34 cellular contexts compared by ENCODE assay signal in the genomic region with DNA sequence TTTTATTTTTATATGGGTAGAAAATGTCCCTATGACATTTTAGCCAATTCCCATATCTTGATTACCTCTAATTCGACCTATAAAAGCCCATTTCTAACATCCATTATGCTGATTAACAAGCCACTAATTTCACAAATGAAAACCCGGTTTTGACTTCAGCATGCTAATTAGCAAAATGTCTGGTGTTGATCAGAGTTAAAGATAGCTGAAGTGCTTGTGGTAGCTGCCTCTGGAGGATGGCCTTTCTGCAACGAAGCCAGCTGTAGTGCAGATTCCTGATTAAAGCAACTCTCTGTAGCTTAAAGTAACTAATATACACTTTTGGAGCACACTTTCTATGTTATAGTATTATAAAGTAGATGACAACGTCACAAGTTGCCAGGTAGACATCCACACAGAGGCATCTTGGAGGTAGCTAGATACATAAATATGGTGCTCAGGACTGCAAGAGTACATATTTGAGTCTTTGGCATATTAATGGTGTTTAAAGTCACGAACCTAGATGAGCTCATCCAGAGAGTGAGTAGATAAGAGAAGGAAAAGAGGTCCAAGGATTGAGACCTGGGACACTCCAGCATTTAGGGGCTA.
"Had no signal": no experiment of that assay in that cellular context is flagged by ENCODE, and none has a peak within 500 bp of the region (broad histone marks: within the 10 kb centered on the region; RNA-seq: fewer than 3 reads in every experiment).

No MANE protein-coding gene starts in this region.

- H3K9me3 ChIP-seq: adrenal gland, body of pancreas, esophagus muscularis mucosa, gastroesophageal sphincter had no signal

- H3K27ac ChIP-seq: adrenal gland, body of pancreas, esophagus muscularis mucosa, gastroesophageal sphincter, WERI-Rb-1 had no signal

- H3K4me3 ChIP-seq: adrenal gland, body of pancreas, esophagus muscularis mucosa, gastroesophageal sphincter had no signal

- H3K27me3 Mint-ChIP-seq: activated B cell treated with CpG ODN at 0.5 μM for 24 hours; activated CD4-positive, alpha-beta memory T cell treated with anti-CD3 and anti-CD28 coated beads for 36 hours; activated CD8-positive, alpha-beta memory T cell treated with anti-CD3 and anti-CD28 coated beads, Interleukin-2, amount 10 ng/mL, durations not matched to agents 7 days and 5 days; activated naive CD8-positive, alpha-beta T cell treated with anti-CD3 and anti-CD28 coated beads, Interleukin-2, amount 50 U/mL, for 24 hours; effector memory CD8-positive, alpha-beta T cell had no signal

- H3K36me3 ChIP-seq: adrenal gland, esophagus muscularis mucosa, gastroesophageal sphincter, WERI-Rb-1 had no signal

- DNase-seq: activated B cell treated with CpG ODN at 0.5 μM for 24 hours; activated CD4-positive, alpha-beta memory T cell treated with anti-CD3 and anti-CD28 coated beads for 36 hours; activated CD4-positive, alpha-beta T cell treated with anti-CD3 and anti-CD28 coated beads for 48 hours; activated CD8-positive, alpha-beta memory T cell treated with anti-CD3 and anti-CD28 coated beads, Interleukin-2, amount 10 ng/mL, durations not matched to agents 7 days and 5 days; activated CD8-positive, alpha-beta memory T cell treated with anti-CD3 and anti-CD28 coated beads, Interleukin-2, amount 50 U/mL, for 4 hours; activated CD8-positive, alpha-beta T cell treated with anti-CD3 and anti-CD28 coated beads, Interleukin-2, amount 10 ng/mL, durations not matched to agents 7 days and 5 days; activated effector memory CD4-positive, alpha-beta T cell treated with anti-CD3 and anti-CD28 coated beads, Interleukin-2, amount 50 U/mL, for 16 hours; activated naive CD4-positive, alpha-beta T cell treated with anti-CD3 and anti-CD28 coated beads for 36 hours; activated naive CD8-positive, alpha-beta T cell treated with anti-CD3 and anti-CD28 coated beads for 36 hours; activated naive CD8-positive, alpha-beta T cell treated with anti-CD3 and anti-CD28 coated beads, Interleukin-2, amount 50 U/mL, for 24 hours; activated T-cell treated with anti-CD3 and anti-CD28 coated beads, Interleukin-2, amount 50 U/mL, for 1 hour; activated T-cell treated with anti-CD3 and anti-CD28 coated beads, Interleukin-2, amount 50 U/mL, for 48 hours; adrenal gland; amygdala; aorta; body of pancreas; caudate nucleus; cortex of kidney; dermis blood vessel endothelial cell; effector CD4-positive, alpha-beta T cell; effector memory CD8-positive, alpha-beta T cell; erythroblast; foreskin melanocyte; head of caudate nucleus; hippocampal formation; T1000; WERI-Rb-1 had no signal

- H3K4me1 Mint-ChIP-seq: activated B cell treated with CpG ODN at 0.5 μM for 24 hours; activated CD8-positive, alpha-beta memory T cell treated with anti-CD3 and anti-CD28 coated beads, Interleukin-2, amount 10 ng/mL, durations not matched to agents 7 days and 5 days; activated naive CD4-positive, alpha-beta T cell treated with anti-CD3 and anti-CD28 coated beads, Interleukin-2, amount 50 U/mL, for 24 hours; activated naive CD8-positive, alpha-beta T cell treated with anti-CD3 and anti-CD28 coated beads for 36 hours; activated naive CD8-positive, alpha-beta T cell treated with anti-CD3 and anti-CD28 coated beads, Interleukin-2, amount 50 U/mL, for 24 hours had no signal

- H3K9me3 Mint-ChIP-seq: activated B cell treated with CpG ODN at 0.5 μM for 24 hours had no signal

- H3K27ac Mint-ChIP-seq: activated B cell treated with CpG ODN at 0.5 μM for 24 hours; activated CD4-positive, alpha-beta memory T cell treated with anti-CD3 and anti-CD28 coated beads for 36 hours; activated CD8-positive, alpha-beta memory T cell treated with anti-CD3 and anti-CD28 coated beads, Interleukin-2, amount 10 ng/mL, durations not matched to agents 7 days and 5 days; activated CD8-positive, alpha-beta T cell treated with anti-CD3 and anti-CD28 coated beads, Interleukin-2, amount 10 ng/mL, durations not matched to agents 7 days and 5 days; activated naive CD4-positive, alpha-beta T cell treated with anti-CD3 and anti-CD28 coated beads for 36 hours; activated naive CD4-positive, alpha-beta T cell treated with anti-CD3 and anti-CD28 coated beads, Interleukin-2, amount 50 U/mL, for 24 hours; activated naive CD8-positive, alpha-beta T cell treated with anti-CD3 and anti-CD28 coated beads for 36 hours; activated naive CD8-positive, alpha-beta T cell treated with anti-CD3 and anti-CD28 coated beads, Interleukin-2, amount 50 U/mL, for 24 hours; activated T-helper 1 cell treated with anti-CD3 and anti-CD28 coated beads, Interleukin-12 subunit alpha, Interleukin-12 subunit beta, Interleukin-2, Interleukin-4 antibody, amounts not matched to agents 30 ng/mL and 10 ng/mL and 1 ng/mL, durations not matched to agents 14 hours and 24 hours and 36 hours; activated T-helper 2 cell treated with anti-CD3 and anti-CD28 coated beads, Interferon-gamma antibody, Interleukin-2, Interleukin-4, amounts not matched to agents 10 μg/mL and 5 μg/mL and 100 μg/mL, durations not matched to agents 14 hours and 24 hours and 36 hours; effector memory CD8-positive, alpha-beta T cell had no signal

- FAIRE-seq: colon had no signal

- H3K36me3 Mint-ChIP-seq: activated CD4-positive, alpha-beta memory T cell treated with anti-CD3 and anti-CD28 coated beads for 36 hours; activated CD8-positive, alpha-beta memory T cell treated with anti-CD3 and anti-CD28 coated beads, Interleukin-2, amount 10 ng/mL, durations not matched to agents 7 days and 5 days; activated naive CD4-positive, alpha-beta T cell treated with anti-CD3 and anti-CD28 coated beads, Interleukin-2, amount 50 U/mL, for 24 hours; activated naive CD8-positive, alpha-beta T cell treated with anti-CD3 and anti-CD28 coated beads for 36 hours had no signal

- H3K4me1 ChIP-seq: adrenal gland, body of pancreas, esophagus muscularis mucosa, gastroesophageal sphincter had no signal

- H3K4me3 Mint-ChIP-seq: activated B cell treated with CpG ODN at 0.5 μM for 24 hours; activated CD4-positive, alpha-beta memory T cell treated with anti-CD3 and anti-CD28 coated beads for 36 hours; activated CD8-positive, alpha-beta memory T cell treated with anti-CD3 and anti-CD28 coated beads, Interleukin-2, amount 10 ng/mL, durations not matched to agents 7 days and 5 days; activated CD8-positive, alpha-beta T cell treated with anti-CD3 and anti-CD28 coated beads, Interleukin-2, amount 10 ng/mL, durations not matched to agents 7 days and 5 days; activated naive CD4-positive, alpha-beta T cell treated with anti-CD3 and anti-CD28 coated beads for 36 hours; activated naive CD4-positive, alpha-beta T cell treated with anti-CD3 and anti-CD28 coated beads, Interleukin-2, amount 50 U/mL, for 24 hours; activated naive CD8-positive, alpha-beta T cell treated with anti-CD3 and anti-CD28 coated beads for 36 hours; activated naive CD8-positive, alpha-beta T cell treated with anti-CD3 and anti-CD28 coated beads, Interleukin-2, amount 50 U/mL, for 24 hours; activated T-helper 1 cell treated with anti-CD3 and anti-CD28 coated beads, Interleukin-12 subunit alpha, Interleukin-12 subunit beta, Interleukin-2, Interleukin-4 antibody, amounts not matched to agents 30 ng/mL and 10 ng/mL and 1 ng/mL, durations not matched to agents 14 hours and 24 hours and 36 hours; effector memory CD8-positive, alpha-beta T cell had no signal

- ATAC-seq: activated CD4-positive, CD25-positive, alpha-beta regulatory T cell treated with anti-CD3 and anti-CD28 coated beads, Interleukin-2, amount 50 U/mL, for 24 hours; activated CD8-positive, alpha-beta memory T cell treated with anti-CD3 and anti-CD28 coated beads, Interleukin-2, amount 10 ng/mL, durations not matched to agents 7 days and 5 days; activated CD8-positive, alpha-beta T cell treated with anti-CD3 and anti-CD28 coated beads, Interleukin-2, amount 10 ng/mL, durations not matched to agents 7 days and 5 days; activated naive CD8-positive, alpha-beta T cell treated with anti-CD3 and anti-CD28 coated beads, Interleukin-2, amount 50 U/mL, for 24 hours; body of pancreas; effector memory CD8-positive, alpha-beta T cell; gastroesophageal sphincter had no signal
